In the genomic region with DNA sequence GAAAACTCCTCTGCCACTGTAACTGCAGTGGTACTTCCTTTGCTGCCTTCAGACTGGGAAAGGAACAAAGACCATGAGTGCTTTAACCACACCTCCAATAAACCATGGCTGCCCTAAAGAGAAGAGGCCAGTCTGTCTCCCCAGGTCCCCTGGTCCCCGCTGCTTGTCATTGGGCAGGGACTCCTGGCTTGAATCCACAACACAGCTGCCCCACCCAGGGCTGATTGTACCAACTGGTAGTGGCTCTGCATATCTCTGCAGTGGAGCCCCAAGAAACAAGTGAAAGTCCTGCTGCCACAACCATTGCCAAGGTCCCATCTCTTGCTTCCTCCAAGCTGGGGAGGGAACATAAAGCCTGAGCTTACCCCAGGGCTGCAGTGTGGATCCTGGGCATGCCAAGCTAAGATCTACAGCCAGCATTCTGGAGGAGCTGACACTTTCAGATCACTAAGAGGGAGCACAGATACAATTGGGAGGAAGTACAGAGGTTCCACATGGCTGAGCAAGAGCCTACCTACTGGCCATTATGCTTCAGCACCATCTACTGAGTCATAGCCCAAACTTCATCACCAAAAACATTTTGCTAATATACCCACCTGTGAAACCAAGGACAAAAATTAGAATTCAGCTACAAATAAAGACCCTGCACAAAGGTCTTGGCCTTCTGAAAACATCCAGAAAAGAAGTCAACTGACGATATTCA, we compare ENCODE assay signal across 12 cellular contexts. TPM values are rescaled to one million over a fixed set of nuclear protein-coding genes. Genes with fewer than 3 reads are reported as not detected.
A peak's percentile ranks its signal among the peaks of the same experiment; 100 is the strongest.
ATAC-seq and TF ChIP-seq lines count a peak whose summit lies in the region.
"Not testable (repeated sequence)": the region's sequence is repeated elsewhere in the genome, so short reads cannot be mapped to it uniquely, and the experiment has no call there.
"Had no signal": no experiment of that assay in that cellular context is flagged by ENCODE, and none has a peak within 500 bp of the region (broad histone marks: within the 10 kb centered on the region; RNA-seq: fewer than 3 reads in every experiment).

No MANE protein-coding gene starts in this region.

- H4K20me1 ChIP-seq in BLaER1 treated with 17β-estradiol and CSF1 and Interleukin-3, amounts not matched to agents 10 nM and 100 nM: peaks cover 0 to 16% (median 0%) of the 10 kb centered on the region in 11 experiments; a peak in 6 of 22 replicates
- H4K20me1 ChIP-seq in Loucy (ENCODE audit: insufficient read depth, low read length, poor library complexity, severe bottlenecking): not testable (repeated sequence)

- peak overlapping the region in 1 of 11 experiments; percentile 20; a peak in 2 of 22 replicates for H3K9ac ChIP-seq in BLaER1 treated with 17β-estradiol and CSF1 and Interleukin-3, amounts not matched to agents 10 nM and 100 nM
- H3K9ac ChIP-seq in Loucy (ENCODE audit: low read depth, low read length, poor library complexity, severe bottlenecking): peak overlapping the region; percentile 59

- peaks cover 0 to 26% (median 0%) of the 10 kb centered on the region in 11 experiments; a peak in 6 of 22 replicates for H3K9me3 ChIP-seq in BLaER1 treated with 17β-estradiol and CSF1 and Interleukin-3, amounts not matched to agents 10 nM and 100 nM (replicated peaks in 1 of 11)
- not testable (repeated sequence) for H3K9me3 ChIP-seq in Loucy (ENCODE audit: insufficient read depth, low read depth, low read length)

- not testable (repeated sequence) for H3K79me2 ChIP-seq in Loucy (ENCODE audit: insufficient read depth, low read length)

- not testable (repeated sequence) for H3K9me2 ChIP-seq in Loucy (replicated peaks; ENCODE audit: low read depth, low read length)

- peaks cover 22 to 56% (median 44%) of the 10 kb centered on the region in 10 experiments for H3K4me1 ChIP-seq in BLaER1 treated with 17β-estradiol and CSF1 and Interleukin-3, amounts not matched to agents 10 nM and 100 nM
- H3K4me1 ChIP-seq in Loucy (ENCODE audit: insufficient read depth, low read length, poor library complexity, severe bottlenecking): peaks cover 27% of the 10 kb centered on the region

- peak overlapping the region in 1 of 10 experiments; percentile 21; a peak in 1 of 20 replicates for H3K4me3 ChIP-seq in BLaER1 treated with 17β-estradiol and CSF1 and Interleukin-3, amounts not matched to agents 10 nM and 100 nM
- H3K4me3 ChIP-seq in Loucy (ENCODE audit: low read length, poor library complexity, severe bottlenecking): peak overlapping the region; percentile 37

- H3F3A ChIP-seq in Loucy (ENCODE audit: low read depth): not testable (repeated sequence)

- H3K36me3 ChIP-seq in BLaER1 treated with 17β-estradiol and CSF1 and Interleukin-3, amounts not matched to agents 10 nM and 100 nM: peaks cover 0 to 10% (median 4%) of the 10 kb centered on the region in 11 experiments; a peak in 10 of 22 replicates
- H3K36me3 ChIP-seq in Loucy (ENCODE audit: insufficient read depth, low read length): not testable (repeated sequence)

- ATAC-seq in GM18502 (IDR thresholded peaks at IDR 0.05; ENCODE audit: poor library complexity, unreplicated experiment) (peak; percentile 79), GM19351 (IDR thresholded peaks at IDR 0.05; ENCODE audit: unreplicated experiment) (peak; percentile 87), GM21576 (IDR thresholded peaks at IDR 0.05; ENCODE audit: unreplicated experiment) (peak; percentile 73), HG02885 (IDR thresholded peaks at IDR 0.05; ENCODE audit: poor library complexity, unreplicated experiment) (peak; percentile 67), HG03280 (IDR thresholded peaks at IDR 0.05; ENCODE audit: unreplicated experiment) (peak; percentile 77), esophagus mucosa (peak; percentile 68)

- not testable (repeated sequence) for H2AFZ ChIP-seq in Loucy (ENCODE audit: low read length)

- peak overlapping the region in 7 of 11 experiments; percentile 33 to 66 (median 54); a peak in 12 of 22 replicates for H3K27ac ChIP-seq in BLaER1 treated with 17β-estradiol and CSF1 and Interleukin-3, amounts not matched to agents 10 nM and 100 nM

- H3K4me2 ChIP-seq in BLaER1 treated with 17β-estradiol and CSF1 and Interleukin-3, amounts not matched to agents 10 nM and 100 nM: peak overlapping the region; percentile 42 to 81 (median 67)
- H3K4me2 ChIP-seq in Loucy (ENCODE audit: low read depth, low read length, poor library complexity, severe bottlenecking): peak overlapping the region; percentile 77

- TF ChIP-seq CTCF in Loucy (conservative IDR thresholded peaks at IDR 0.05; ENCODE audit: low read length): not testable (repeated sequence)

- H3K27me3 ChIP-seq in BLaER1 treated with 17β-estradiol and CSF1 and Interleukin-3, amounts not matched to agents 10 nM and 100 nM; Loucy (ENCODE audit: insufficient read depth, low read length, poor library complexity, severe bottlenecking): not testable (repeated sequence)

RNA-seq across cellular contexts. Expression of a gene that starts 35.3 kb away (rescaled TPM):
- total RNA-seq in esophagus mucosa: 14.7 TPM

RNA-seq across cellular contexts. Expression of a gene that starts 48.7 kb away (rescaled TPM):
- not detected for total RNA-seq in esophagus mucosa
- total RNA-seq: A172, lung microvascular endothelial cell, SJSA1, urinary bladder had no signal
